ENCODE assay signal across 25 cellular contexts in the genomic region with DNA sequence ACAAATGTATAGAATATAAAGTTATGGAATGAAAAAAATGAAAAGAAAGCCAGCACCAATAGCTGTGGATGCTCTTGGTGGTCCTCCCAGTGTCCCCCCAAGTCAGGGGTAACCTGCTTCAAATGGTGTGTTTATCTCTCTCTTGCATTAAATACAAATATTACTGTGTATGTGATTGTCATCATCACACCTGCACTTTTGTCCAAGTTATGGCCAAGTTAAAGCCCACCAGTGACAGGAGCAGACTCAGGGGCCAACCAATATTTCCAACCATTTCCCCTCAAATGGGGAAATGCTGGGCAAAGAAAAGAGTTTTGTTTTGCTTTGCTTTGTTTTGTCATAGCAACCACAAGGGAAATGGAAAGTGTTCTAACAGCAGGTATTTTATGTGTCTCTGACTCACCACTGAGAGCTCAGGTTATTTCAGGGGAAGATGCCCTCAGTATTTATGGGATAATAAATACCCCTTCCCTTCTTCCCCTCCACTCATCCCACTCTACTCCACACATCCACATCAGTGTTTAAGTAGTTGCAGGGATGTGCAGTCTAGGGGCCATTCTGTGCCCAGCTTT.
DNase-seq lines count a peak whose midpoint lies in the region; ATAC-seq and TF ChIP-seq lines count a peak whose summit lies in the region.
"Had no signal": no experiment of that assay in that cellular context is flagged by ENCODE, and none has a peak within 500 bp of the region (broad histone marks: within the 10 kb centered on the region; RNA-seq: fewer than 3 reads in every experiment).

No MANE protein-coding gene starts in this region.

- H2AFZ ChIP-seq in PC-3 (ENCODE audit: low read length) = no peak overlapping the region

- DNase-seq in HPDE6-E6E7 (ENCODE audit: extremely low spot score) (peak; percentile 10), PC-3 (peak; percentile 38), dermis blood vessel endothelial cell (peak; percentile 47), kidney tubule cell (ENCODE audit: low spot score) (peak; percentile 66), SIG-M5 (lab: John Stamatoyannopoulos, UW) (no peak), cerebellar nuclear complex (lab: John Stamatoyannopoulos, UW) (no peak)
- DNase-seq: activated naive CD8-positive, alpha-beta T cell treated with anti-CD3 and anti-CD28 coated beads, Interleukin-2, amount 50 U/mL, for 24 hours; activated T-cell treated with anti-CD3 and anti-CD28 coated beads, Interleukin-2, amount 50 U/mL, for 1 hour; colonic mucosa; DND-41; naive thymus-derived CD8-positive, alpha-beta T cell; NCI-H1417; NCI-H2029 treated with DMSO at 0.1 percent for 48 hours; NCI-H226; NCI-H69; nucleus accumbens; RPMI8226; SK-N-SH; stimulated activated naive CD4-positive, alpha-beta T cell treated with Interleukin-2 at 50 U/mL for 16 hours; T-helper 17 cell; testis; uterus had no signal

- intact Hi-C loops in PC-3 (cut with micrococcal nuclease) = no loop called here

- no peak overlapping the region for H3K4me2 ChIP-seq in PC-3 (ENCODE audit: low read length)
- H3K4me2 ChIP-seq: BLaER1 treated with 17β-estradiol and CSF1 and Interleukin-3, amounts not matched to agents 10 nM and 100 nM; SK-N-SH had no signal

- no peaks in the 10 kb centered on the region for H3F3A ChIP-seq in PC-3 (ENCODE audit: low read length, unreplicated experiment)

- no peak for TF ChIP-seq CTCF in PC-3 (conservative IDR thresholded peaks at IDR 0.05; ENCODE audit: low read depth, low read length)

- H3K9ac ChIP-seq in PC-3 (ENCODE audit: low read length) = no peak overlapping the region
- H3K9ac ChIP-seq: BLaER1 treated with 17β-estradiol and CSF1 and Interleukin-3, amounts not matched to agents 10 nM and 100 nM; SK-N-SH had no signal

- peaks cover 19% of the 10 kb centered on the region for H3K36me3 ChIP-seq in PC-3 (ENCODE audit: low read depth, low read length)
- H3K36me3 ChIP-seq: colonic mucosa had no signal

- H3K9me2 ChIP-seq in PC-3 (replicated peaks; ENCODE audit: low read length) = no peaks in the 10 kb centered on the region
- H3K9me2 ChIP-seq: SK-N-SH had no signal

- CTCF ChIA-PET in PC-3 (lab: Charles Lee) = no interaction called here

- POLR2A ChIA-PET in PC-3 (lab: Charles Lee; ENCODE audit: unreplicated experiment) = no interaction called here

- H3K4me3 ChIP-seq in PC-3 (ENCODE audit: low read length) = no peak overlapping the region
- H3K4me3 ChIP-seq: BLaER1 treated with 17β-estradiol and CSF1 and Interleukin-3, amounts not matched to agents 10 nM and 100 nM; colonic mucosa; testis; uterus had no signal

- 0 out of 2 replicates have a peak overlapping the region, but pooled peaks have one; percentile 18 for H3K27ac ChIP-seq in PC-3 (ENCODE audit: low read length)
- H3K27ac ChIP-seq: BLaER1 treated with 17β-estradiol and CSF1 and Interleukin-3, amounts not matched to agents 10 nM and 100 nM; colonic mucosa; testis; uterus had no signal

- H3K4me1 ChIP-seq in PC-3 (ENCODE audit: insufficient read depth, low read length) = peaks cover 4% of the 10 kb centered on the region; the same call in 1 of the 2 replicates
- H3K4me1 ChIP-seq: BLaER1 treated with 17β-estradiol and CSF1 and Interleukin-3, amounts not matched to agents 10 nM and 100 nM; colonic mucosa; uterus had no signal

- ATAC-seq in PC-3 (peak; percentile 61), HG02571 (IDR thresholded peaks at IDR 0.05; ENCODE audit: unreplicated experiment) (no peak), HG03457 (IDR thresholded peaks at IDR 0.05; ENCODE audit: unreplicated experiment) (no peak)
- ATAC-seq: activated naive CD8-positive, alpha-beta T cell treated with anti-CD3 and anti-CD28 coated beads, Interleukin-2, amount 50 U/mL, for 24 hours; naive thymus-derived CD8-positive, alpha-beta T cell; T-helper 17 cell had no signal

- H4K20me1 ChIP-seq in PC-3 (ENCODE audit: low read length) = no peaks in the 10 kb centered on the region
- H4K20me1 ChIP-seq: BLaER1 treated with 17β-estradiol and CSF1 and Interleukin-3, amounts not matched to agents 10 nM and 100 nM had no signal

- H3K79me2 ChIP-seq in PC-3 (ENCODE audit: low read length) = no peaks in the 10 kb centered on the region

- no peaks in the 10 kb centered on the region for H3K27me3 ChIP-seq in PC-3 (ENCODE audit: low read length)
- H3K27me3 ChIP-seq: BLaER1 treated with 17β-estradiol and CSF1 and Interleukin-3, amounts not matched to agents 10 nM and 100 nM; colonic mucosa; testis; uterus had no signal

- no peaks in the 10 kb centered on the region for H3K9me3 ChIP-seq in PC-3 (ENCODE audit: low read length)
- H3K9me3 ChIP-seq: colonic mucosa, SK-N-SH, testis had no signal

- no TSS peak for BruUV-seq in PC-3 (replicated peaks; lab: Mats Ljungman, UMichigan)

Comparison
In these comparisons a context has a peak if more than half of its experiments do, and no peak if none do; other contexts are left out.
1. DNase-seq: peak in HPDE6-E6E7 (single experiment), PC-3 (single experiment), dermis blood vessel endothelial cell (single experiment) and kidney tubule cell (single experiment); none in SIG-M5 (single experiment) and cerebellar nuclear complex (0 of 2).